ENCODE assay signal across 11 cellular contexts in the genomic region with DNA sequence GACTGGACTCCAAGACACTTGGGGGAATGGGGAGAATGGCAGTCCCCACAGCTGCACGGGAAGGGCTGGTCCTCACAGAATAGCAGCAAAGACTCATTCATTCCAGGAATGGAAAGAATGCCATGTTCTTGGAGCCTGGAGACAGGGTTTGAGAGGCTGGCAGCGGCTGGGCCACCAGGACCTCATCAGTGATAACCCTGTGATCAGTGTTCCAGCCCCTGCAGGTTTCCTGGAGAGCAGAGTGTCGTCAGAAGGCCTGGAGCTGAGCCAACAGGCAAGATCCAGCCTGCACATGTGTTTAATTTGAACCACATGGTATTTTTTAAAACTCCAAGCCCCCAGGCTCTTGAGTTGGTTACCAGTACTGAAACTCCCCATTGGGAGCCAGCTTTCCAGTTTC. TPM values are rescaled to one million over a fixed set of nuclear protein-coding genes. Genes with fewer than 3 reads are reported as not detected.
DNase-seq lines count a peak whose midpoint lies in the region; ATAC-seq, FAIRE-seq and TF ChIP-seq lines count a peak whose summit lies in the region.
"Had no signal": no experiment of that assay in that cellular context is flagged by ENCODE, and none has a peak within 500 bp of the region (broad histone marks: within the 10 kb centered on the region; RNA-seq: fewer than 3 reads in every experiment).

No MANE protein-coding gene starts in this region.

- peak overlapping the region; percentile 89 for H3K27ac ChIP-seq in AG04450 (ENCODE audit: low read depth, low read length)
- peak overlapping the region; percentile 77 for H3K27ac ChIP-seq in SJSA1
- peak overlapping the region; percentile 95 for H3K27ac ChIP-seq in foreskin keratinocyte
- H3K27ac ChIP-seq in right cardiac atrium (ENCODE audit: low read length): no peak overlapping the region

- peak; percentile 69 for DNase-seq in AG04450 (ENCODE audit: low read depth, low spot score)
- peak; percentile 93 for DNase-seq in HTR-8/SVneo (ENCODE audit: insufficient read length, low spot score)
- DNase-seq in SJSA1 (ENCODE audit: low read depth in 1 of 2, low spot score in 2 of 2): peak; percentile 78 to 88
- peak; percentile 88 to 94 for DNase-seq in foreskin keratinocyte
- no peak for DNase-seq in NCI-H187 treated with DMSO at 0.1 percent for 48 hours (lab: John Stamatoyannopoulos, UW)
- no peak for DNase-seq in HAP-1 (ENCODE audit: low spot score in 2 of 2)
- DNase-seq in right cardiac atrium: no peak
- DNase-seq: CD4-positive, CD25-positive, alpha-beta regulatory T cell; effector memory CD4-positive, alpha-beta T cell; KBM-7 had no signal

- H3K9me3 ChIP-seq in AG04450 (ENCODE audit: control insufficient read depth, insufficient read depth, low read length) (peaks cover 17% of the 10 kb centered on the region), SJSA1 (replicated peaks) (no peaks in the 10 kb centered on the region), HAP-1 (no peaks in the 10 kb centered on the region), right cardiac atrium (ENCODE audit: control insufficient read depth, low read length) (no peaks in the 10 kb centered on the region)

- H3K27me3 ChIP-seq in AG04450 (ENCODE audit: control insufficient read depth, insufficient read depth, low read length) (no peaks in the 10 kb centered on the region), SJSA1 (replicated peaks) (no peaks in the 10 kb centered on the region), foreskin keratinocyte (no peaks in the 10 kb centered on the region), HAP-1 (ENCODE audit: low read depth) (no peaks in the 10 kb centered on the region), right cardiac atrium (ENCODE audit: control insufficient read depth, insufficient read depth) (no peaks in the 10 kb centered on the region)

- FAIRE-seq in HTR-8/SVneo (lab: Jason Lieb, UNC): no peak

- H3K4me3 ChIP-seq in AG04450 (ENCODE audit: low read depth, low read length): no peak overlapping the region
- H3K4me3 ChIP-seq in SJSA1: no peak overlapping the region
- no peak overlapping the region for H3K4me3 ChIP-seq in HAP-1
- H3K4me3 ChIP-seq in right cardiac atrium (ENCODE audit: low read length): no peak overlapping the region

- ATAC-seq in foreskin keratinocyte (peak; percentile 45), HG02759 (IDR thresholded peaks at IDR 0.05; ENCODE audit: unreplicated experiment) (no peak), right cardiac atrium (no peak)

- WGBS in right cardiac atrium: 7% methylated on average over 3 of the region's 3 CpGs

- CTCF ChIA-PET in AG04450 (lab: Charles Lee): interaction anchor here (2.4 kb wide), 1 partner anchor 166 kb away, joined by 10 read pairs; no protein-coding TSS in a partner anchor

- H3K4me1 ChIP-seq in SJSA1 (replicated peaks): peaks cover 43% of the 10 kb centered on the region
- peaks cover 33% of the 10 kb centered on the region for H3K4me1 ChIP-seq in foreskin keratinocyte
- no peaks in the 10 kb centered on the region for H3K4me1 ChIP-seq in HAP-1
- no peaks in the 10 kb centered on the region for H3K4me1 ChIP-seq in right cardiac atrium (ENCODE audit: control insufficient read depth, insufficient read depth, low read length)

- no peak for TF ChIP-seq CTCF in AG04450 (IDR thresholded peaks at IDR 0.05; ENCODE audit: low read depth, low read length)
- no peak for TF ChIP-seq CTCF in foreskin keratinocyte (conservative IDR thresholded peaks at IDR 0.05)

- in situ Hi-C loops in HAP-1 (cut with MboI; ENCODE audit: low sequenced_read_pairs): loop anchor here (25.0 kb wide), 1 partner anchor 705 kb away; no protein-coding TSS in a partner anchor

- POLR2A ChIA-PET in AG04450 (lab: Yijun Ruan, JAX): no interaction called here

- peaks cover 24% of the 10 kb centered on the region for H3K36me3 ChIP-seq in SJSA1
- H3K36me3 ChIP-seq in HAP-1 (replicated peaks): no peaks in the 10 kb centered on the region

- intact Hi-C loops in right cardiac atrium (cut with DNase I): no loop called here

RNA-seq across cellular contexts. Expression of a gene that starts 11.3 kb away (rescaled TPM):
- 160 and 215 TPM in 2 replicates for polyA plus RNA-seq in AG04450 (2011; rRNA removed)
- polyA minus RNA-seq in AG04450 (2011; rRNA and poly(A)+ RNA removed): 155 and 203 TPM in 2 replicates
- 0.34 and 10.3 TPM in 2 replicates for total RNA-seq in SJSA1 (2014; rRNA removed; shearing (Covaris generic))
- total RNA-seq in foreskin keratinocyte: 5.0 and 5.4 TPM in 2 replicates
- polyA plus RNA-seq in foreskin keratinocyte: 6.5 and 7.6 TPM in 2 replicates
- not detected for total RNA-seq in right cardiac atrium
- polyA plus RNA-seq in right cardiac atrium: 0.18 TPM
- total RNA-seq: CD4-positive, CD25-positive, alpha-beta regulatory T cell had no signal
- polyA plus RNA-seq: CD4-positive, CD25-positive, alpha-beta regulatory T cell had no signal

Comparison
In these comparisons a context has a peak if more than half of its experiments do, and no peak if none do; other contexts are left out.
1. DNase-seq: peak in AG04450 (single experiment), HTR-8/SVneo (single experiment), SJSA1 (2 of 2) and foreskin keratinocyte (2 of 2); none in NCI-H187 treated with DMSO at 0.1 percent for 48 hours (single experiment), HAP-1 (0 of 2) and right cardiac atrium (0 of 3).